19 cellular contexts compared by ENCODE assay signal in the genomic region with DNA sequence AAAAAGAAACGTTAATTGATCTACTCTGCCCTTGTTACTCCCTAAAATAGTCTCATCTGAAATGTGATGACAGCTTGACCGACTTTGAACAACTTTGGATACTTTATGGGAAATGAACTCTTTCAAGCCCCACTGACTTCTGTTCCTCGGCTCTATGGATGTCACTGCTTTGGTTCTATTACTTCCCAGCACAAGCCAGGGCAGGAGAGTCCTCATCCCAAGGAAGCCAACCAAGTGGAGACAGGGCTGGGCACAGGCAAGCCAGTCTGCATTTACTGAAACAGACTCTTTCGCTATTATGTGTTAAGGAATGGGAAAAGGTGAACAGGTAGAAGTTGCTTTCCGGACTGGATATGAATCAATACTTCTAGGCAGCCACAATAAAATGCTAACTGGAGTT.
"Had no signal": no experiment of that assay in that cellular context is flagged by ENCODE, and none has a peak within 500 bp of the region (broad histone marks: within the 10 kb centered on the region; RNA-seq: fewer than 3 reads in every experiment).

No MANE protein-coding gene starts in this region.

- H3K27ac Mint-ChIP-seq: activated T-helper 2 cell treated with anti-CD3 and anti-CD28 coated beads, Interferon-gamma antibody, Interleukin-2, Interleukin-4, amounts not matched to agents 10 μg/mL and 5 μg/mL and 100 μg/mL, durations not matched to agents 14 hours and 24 hours and 36 hours; brain; mesothelial cell of epicardium had no signal

- H3K36me3 ChIP-seq: WERI-Rb-1 had no signal

- H3K4me3 ChIP-seq: dorsolateral prefrontal cortex, lung, psoas muscle, skin epidermis had no signal

- ATAC-seq: left colon, psoas muscle, right cardiac atrium had no signal

- H3K27me3 ChIP-seq: dorsolateral prefrontal cortex had no signal

- DNase-seq: activated CD4-positive, alpha-beta T cell treated with anti-CD3 and anti-CD28 coated beads, Interleukin-2, amount 50 U/mL, for 4 hours; activated naive CD4-positive, alpha-beta T cell treated with anti-CD3 and anti-CD28 coated beads, Interleukin-2, amount 50 U/mL, for 16 hours; amygdala; central memory CD4-positive, alpha-beta T cell; dorsolateral prefrontal cortex; foreskin fibroblast; hypothalamus; islet precursor cell; left colon; psoas muscle; right cardiac atrium; WERI-Rb-1 had no signal

- H3K27ac ChIP-seq: dorsolateral prefrontal cortex, epithelial cell of prostate, psoas muscle, skin epidermis, WERI-Rb-1 had no signal

- H3K36me3 Mint-ChIP-seq: brain, mesothelial cell of epicardium had no signal

- H3K9me3 ChIP-seq: psoas muscle had no signal

- H3K9me3 Mint-ChIP-seq: activated T-helper 2 cell treated with anti-CD3 and anti-CD28 coated beads, Interferon-gamma antibody, Interleukin-2, Interleukin-4, amounts not matched to agents 10 μg/mL and 5 μg/mL and 100 μg/mL, durations not matched to agents 14 hours and 24 hours and 36 hours; brain; mesothelial cell of epicardium; neural crest cell had no signal

- H3K4me3 Mint-ChIP-seq: brain, mesothelial cell of epicardium, neural crest cell had no signal
